13 cellular contexts compared by ENCODE assay signal in the genomic region with DNA sequence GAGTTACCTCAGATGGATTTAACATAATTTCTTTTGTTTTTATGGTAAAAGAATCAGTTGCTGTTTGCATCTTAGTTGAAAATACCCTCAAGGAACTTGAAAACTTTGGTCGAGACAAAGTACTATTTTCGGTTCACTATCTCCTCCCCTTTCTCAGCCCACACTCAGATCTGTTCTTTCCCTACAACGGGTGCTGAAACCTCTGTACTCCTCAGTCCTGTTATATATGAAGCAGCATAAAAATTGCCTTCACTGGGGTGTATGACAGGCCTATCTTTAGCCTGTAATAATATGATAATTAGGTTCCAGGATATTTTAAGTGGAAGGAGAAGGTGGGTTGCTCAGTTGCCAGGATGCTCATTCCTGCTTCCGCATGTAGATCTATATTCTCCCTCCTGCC.
DNase-seq lines count a peak whose midpoint lies in the region; ATAC-seq and TF ChIP-seq lines count a peak whose summit lies in the region.
"Had no signal": no experiment of that assay in that cellular context is flagged by ENCODE, and none has a peak within 500 bp of the region (broad histone marks: within the 10 kb centered on the region; RNA-seq: fewer than 3 reads in every experiment).

No MANE protein-coding gene starts in this region.

- H3K14ac ChIP-seq in mesenchymal stem cell (ENCODE audit: low read length in 2 of 2), result no peak overlapping the region

- H2BK12ac ChIP-seq in mesenchymal stem cell (ENCODE audit: low read length in 2 of 2), result no peak overlapping the region

- H3K4ac ChIP-seq in mesenchymal stem cell (ENCODE audit: low read depth in 1 of 2, low read length in 2 of 2), result no peak overlapping the region

- H3K36me3 ChIP-seq in BE2C (no peaks in the 10 kb centered on the region), mesenchymal stem cell (ENCODE audit: control insufficient read depth in 1 of 2, insufficient read depth in 2 of 2, low read depth in 1 of 2, low read length in 2 of 2) (no peaks in the 10 kb centered on the region)

- no peak overlapping the region for H2AFZ ChIP-seq in mesenchymal stem cell (ENCODE audit: low read depth, low read length)

- H3K9me3 ChIP-seq in BE2C, result no peaks in the 10 kb centered on the region
- H3K9me3 ChIP-seq in mesenchymal stem cell (ENCODE audit: control insufficient read depth, low read length), result peaks cover 7% of the 10 kb centered on the region

- H4K8ac ChIP-seq in mesenchymal stem cell (ENCODE audit: low read length), result no peak overlapping the region

- ATAC-seq in GM19324 (IDR thresholded peaks at IDR 0.05; ENCODE audit: low FRiP score, unreplicated experiment), result peak; percentile 88
- ATAC-seq in HG02588 (IDR thresholded peaks at IDR 0.05; ENCODE audit: unreplicated experiment), result peak; percentile 93
- peak; percentile 91 for ATAC-seq in HG03280 (IDR thresholded peaks at IDR 0.05; ENCODE audit: unreplicated experiment)
- ATAC-seq: Panc1 had no signal

- TF ChIP-seq CTCF in GM13976 (IDR thresholded peaks at IDR 0.05; ENCODE audit: borderline replicate concordance, control extremely low read depth, extremely low read depth, insufficient read depth, missing control alignments) (no peak), BE2C (IDR thresholded peaks at IDR 0.05; ENCODE audit: low read depth, low read length) (no peak)

- H3K4me3 ChIP-seq in BE2C (ENCODE audit: low read depth, low read length) (no peak overlapping the region), mesenchymal stem cell (ENCODE audit: insufficient read depth in 1 of 2, low read depth in 1 of 2, low read length in 2 of 2) (no peak overlapping the region)
- H3K4me3 ChIP-seq: coronary artery had no signal

- H3K4me2 ChIP-seq in mesenchymal stem cell (ENCODE audit: low read length, poor library complexity, severe bottlenecking), result no peak overlapping the region

- H2BK5ac ChIP-seq in mesenchymal stem cell (ENCODE audit: low read depth, low read length, poor library complexity, severe bottlenecking), result no peak overlapping the region

- no peak overlapping the region for H3K18ac ChIP-seq in mesenchymal stem cell (ENCODE audit: low read depth in 1 of 2, low read length in 2 of 2)

- H3K27me3 ChIP-seq in BE2C (no peaks in the 10 kb centered on the region), mesenchymal stem cell (ENCODE audit: control insufficient read depth in 1 of 2, insufficient read depth in 1 of 2, low read length in 2 of 2) (no peaks in the 10 kb centered on the region)

- H3K9ac ChIP-seq in mesenchymal stem cell (ENCODE audit: low read length), result no peak overlapping the region

- H3K23ac ChIP-seq in mesenchymal stem cell (ENCODE audit: low read length in 2 of 2), result no peak overlapping the region

- H2BK120ac ChIP-seq in mesenchymal stem cell (ENCODE audit: low read depth, low read length), result no peak overlapping the region

- H3K27ac ChIP-seq in mesenchymal stem cell (ENCODE audit: low read length, poor library complexity, severe bottlenecking), result no peak overlapping the region
- H3K27ac ChIP-seq: coronary artery had no signal

- no peak overlapping the region for H4K91ac ChIP-seq in mesenchymal stem cell (ENCODE audit: low read length)

- H3K79me1 ChIP-seq in mesenchymal stem cell (replicated peaks; ENCODE audit: low read length, poor library complexity, severe bottlenecking), result no peaks in the 10 kb centered on the region

- WGBS in mesenchymal stem cell, result 89% methylated on average over 3 of the region's 4 CpGs

- H2BK15ac ChIP-seq in mesenchymal stem cell (ENCODE audit: low read depth, poor library complexity, severe bottlenecking), result no peak overlapping the region

- peak; percentile 55 for DNase-seq in GM13976 (ENCODE audit: low spot score)
- no peak for DNase-seq in BE2C
- DNase-seq in NCI-H2081 treated with DMSO at 0.1 percent for 48 hours (lab: John Stamatoyannopoulos, UW), result no peak
- DNase-seq in stimulated activated naive CD4-positive, alpha-beta T cell treated with Interleukin-2 at 50 U/mL for 16 hours (lab: John Stamatoyannopoulos, UW), result no peak
- no peak for DNase-seq in mesenchymal stem cell
- DNase-seq: DND-41, immature natural killer cell, NCI-H2171 had no signal

- no peak overlapping the region for H2AK5ac ChIP-seq in mesenchymal stem cell (ENCODE audit: low read length, severe bottlenecking)

- in situ Hi-C loops in GM13976 (cut with MboI; ENCODE audit: low sequenced_read_pairs, unreplicated experiment), result no loop called here

- H3K4me1 ChIP-seq in BE2C (no peaks in the 10 kb centered on the region), mesenchymal stem cell (ENCODE audit: control insufficient read depth, insufficient read depth, low read depth, low read length) (no peaks in the 10 kb centered on the region)
